In the genomic region with DNA sequence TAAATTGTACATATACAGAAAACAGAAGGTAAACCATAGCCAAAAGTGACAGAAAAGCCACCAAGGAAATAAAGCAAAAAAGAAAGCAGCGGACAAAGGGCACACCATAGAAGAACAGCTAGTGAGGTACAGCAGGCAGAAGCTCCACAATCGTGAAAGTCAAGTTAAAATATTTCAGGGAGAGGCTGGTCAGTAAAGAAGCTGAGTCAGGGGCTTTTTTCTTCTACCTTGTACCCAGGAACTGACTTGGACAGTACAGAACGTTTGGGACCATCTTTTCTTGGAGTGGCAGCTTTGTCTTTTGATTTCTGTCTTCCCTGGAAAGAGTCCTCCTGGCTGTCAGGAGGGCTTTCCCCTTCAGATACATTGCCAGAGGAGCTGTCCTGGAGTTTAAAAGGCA, we compare ENCODE assay signal across 2 cellular contexts.
TF ChIP-seq lines count a peak whose summit lies in the region.

No MANE protein-coding gene starts in this region.

TF ChIP-seq in GM12878, 131 proteins besides CTCF, POLR2A, EP300 and RAD21:
- TF ChIP-seq TAF1 (IDR thresholded peaks at IDR 0.05; ENCODE audit: borderline replicate concordance, low read depth, low read length) (no peak), NR2C1 (IDR thresholded peaks at IDR 0.05) (no peak), YY1 (IDR thresholded peaks at IDR 0.05; ENCODE audit: low read depth, low read length) (no peak), KLF5 (IDR thresholded peaks at IDR 0.05; ENCODE audit: partially characterized antibody) (no peak), ZBED1 (IDR thresholded peaks at IDR 0.05; ENCODE audit: borderline replicate concordance) (no peak), ZSCAN29 (IDR thresholded peaks at IDR 0.05) (no peak), TCF3 (IDR thresholded peaks at IDR 0.05; ENCODE audit: borderline replicate concordance, insufficient read depth, low read depth, low read length) (no peak), MYC (IDR thresholded peaks at IDR 0.05; ENCODE audit: insufficient read depth, insufficient read length, insufficient replicate concordance, low read length, severe bottlenecking) (no peak), FOS (IDR thresholded peaks at IDR 0.05; ENCODE audit: borderline replicate concordance, extremely low read depth, insufficient read length) (no peak), HDAC2 (IDR thresholded peaks at IDR 0.05) (no peak), POLR2AphosphoS2 (IDR thresholded peaks at IDR 0.05; ENCODE audit: low read depth, low read length) (no peak), CBX5 (IDR thresholded peaks at IDR 0.05; ENCODE audit: low read depth) (no peak), BCL11A (IDR thresholded peaks at IDR 0.05; ENCODE audit: low read depth, low read length) (no peak), CBX3 (IDR thresholded peaks at IDR 0.05; ENCODE audit: borderline replicate concordance, low read depth) (no peak)
- TF ChIP-seq, protein P1, sequence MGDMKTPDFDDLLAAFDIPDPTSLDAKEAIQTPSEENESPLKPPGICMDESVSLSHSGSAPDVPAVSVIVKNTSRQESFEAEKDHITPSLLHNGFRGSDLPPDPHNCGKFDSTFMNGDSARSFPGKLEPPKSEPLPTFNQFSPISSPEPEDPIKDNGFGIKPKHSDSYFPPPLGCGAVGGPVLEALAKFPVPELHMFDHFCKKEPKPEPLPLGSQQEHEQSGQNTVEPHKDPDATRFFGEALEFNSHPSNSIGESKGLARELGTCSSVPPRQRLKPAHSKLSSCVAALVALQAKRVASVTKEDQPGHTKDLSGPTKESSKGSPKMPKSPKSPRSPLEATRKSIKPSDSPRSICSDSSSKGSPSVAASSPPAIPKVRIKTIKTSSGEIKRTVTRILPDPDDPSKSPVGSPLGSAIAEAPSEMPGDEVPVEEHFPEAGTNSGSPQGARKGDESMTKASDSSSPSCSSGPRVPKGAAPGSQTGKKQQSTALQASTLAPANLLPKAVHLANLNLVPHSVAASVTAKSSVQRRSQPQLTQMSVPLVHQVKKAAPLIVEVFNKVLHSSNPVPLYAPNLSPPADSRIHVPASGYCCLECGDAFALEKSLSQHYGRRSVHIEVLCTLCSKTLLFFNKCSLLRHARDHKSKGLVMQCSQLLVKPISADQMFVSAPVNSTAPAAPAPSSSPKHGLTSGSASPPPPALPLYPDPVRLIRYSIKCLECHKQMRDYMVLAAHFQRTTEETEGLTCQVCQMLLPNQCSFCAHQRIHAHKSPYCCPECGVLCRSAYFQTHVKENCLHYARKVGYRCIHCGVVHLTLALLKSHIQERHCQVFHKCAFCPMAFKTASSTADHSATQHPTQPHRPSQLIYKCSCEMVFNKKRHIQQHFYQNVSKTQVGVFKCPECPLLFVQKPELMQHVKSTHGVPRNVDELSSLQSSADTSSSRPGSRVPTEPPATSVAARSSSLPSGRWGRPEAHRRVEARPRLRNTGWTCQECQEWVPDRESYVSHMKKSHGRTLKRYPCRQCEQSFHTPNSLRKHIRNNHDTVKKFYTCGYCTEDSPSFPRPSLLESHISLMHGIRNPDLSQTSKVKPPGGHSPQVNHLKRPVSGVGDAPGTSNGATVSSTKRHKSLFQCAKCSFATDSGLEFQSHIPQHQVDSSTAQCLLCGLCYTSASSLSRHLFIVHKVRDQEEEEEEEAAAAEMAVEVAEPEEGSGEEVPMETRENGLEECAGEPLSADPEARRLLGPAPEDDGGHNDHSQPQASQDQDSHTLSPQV (IDR thresholded peaks at IDR 0.05) = no peak
- TF ChIP-seq, protein P2, sequence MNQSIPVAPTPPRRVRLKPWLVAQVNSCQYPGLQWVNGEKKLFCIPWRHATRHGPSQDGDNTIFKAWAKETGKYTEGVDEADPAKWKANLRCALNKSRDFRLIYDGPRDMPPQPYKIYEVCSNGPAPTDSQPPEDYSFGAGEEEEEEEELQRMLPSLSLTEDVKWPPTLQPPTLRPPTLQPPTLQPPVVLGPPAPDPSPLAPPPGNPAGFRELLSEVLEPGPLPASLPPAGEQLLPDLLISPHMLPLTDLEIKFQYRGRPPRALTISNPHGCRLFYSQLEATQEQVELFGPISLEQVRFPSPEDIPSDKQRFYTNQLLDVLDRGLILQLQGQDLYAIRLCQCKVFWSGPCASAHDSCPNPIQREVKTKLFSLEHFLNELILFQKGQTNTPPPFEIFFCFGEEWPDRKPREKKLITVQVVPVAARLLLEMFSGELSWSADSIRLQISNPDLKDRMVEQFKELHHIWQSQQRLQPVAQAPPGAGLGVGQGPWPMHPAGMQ (IDR thresholded peaks at IDR 0.05; ENCODE audit: borderline replicate concordance) = no peak
- TF ChIP-seq, protein P3, sequence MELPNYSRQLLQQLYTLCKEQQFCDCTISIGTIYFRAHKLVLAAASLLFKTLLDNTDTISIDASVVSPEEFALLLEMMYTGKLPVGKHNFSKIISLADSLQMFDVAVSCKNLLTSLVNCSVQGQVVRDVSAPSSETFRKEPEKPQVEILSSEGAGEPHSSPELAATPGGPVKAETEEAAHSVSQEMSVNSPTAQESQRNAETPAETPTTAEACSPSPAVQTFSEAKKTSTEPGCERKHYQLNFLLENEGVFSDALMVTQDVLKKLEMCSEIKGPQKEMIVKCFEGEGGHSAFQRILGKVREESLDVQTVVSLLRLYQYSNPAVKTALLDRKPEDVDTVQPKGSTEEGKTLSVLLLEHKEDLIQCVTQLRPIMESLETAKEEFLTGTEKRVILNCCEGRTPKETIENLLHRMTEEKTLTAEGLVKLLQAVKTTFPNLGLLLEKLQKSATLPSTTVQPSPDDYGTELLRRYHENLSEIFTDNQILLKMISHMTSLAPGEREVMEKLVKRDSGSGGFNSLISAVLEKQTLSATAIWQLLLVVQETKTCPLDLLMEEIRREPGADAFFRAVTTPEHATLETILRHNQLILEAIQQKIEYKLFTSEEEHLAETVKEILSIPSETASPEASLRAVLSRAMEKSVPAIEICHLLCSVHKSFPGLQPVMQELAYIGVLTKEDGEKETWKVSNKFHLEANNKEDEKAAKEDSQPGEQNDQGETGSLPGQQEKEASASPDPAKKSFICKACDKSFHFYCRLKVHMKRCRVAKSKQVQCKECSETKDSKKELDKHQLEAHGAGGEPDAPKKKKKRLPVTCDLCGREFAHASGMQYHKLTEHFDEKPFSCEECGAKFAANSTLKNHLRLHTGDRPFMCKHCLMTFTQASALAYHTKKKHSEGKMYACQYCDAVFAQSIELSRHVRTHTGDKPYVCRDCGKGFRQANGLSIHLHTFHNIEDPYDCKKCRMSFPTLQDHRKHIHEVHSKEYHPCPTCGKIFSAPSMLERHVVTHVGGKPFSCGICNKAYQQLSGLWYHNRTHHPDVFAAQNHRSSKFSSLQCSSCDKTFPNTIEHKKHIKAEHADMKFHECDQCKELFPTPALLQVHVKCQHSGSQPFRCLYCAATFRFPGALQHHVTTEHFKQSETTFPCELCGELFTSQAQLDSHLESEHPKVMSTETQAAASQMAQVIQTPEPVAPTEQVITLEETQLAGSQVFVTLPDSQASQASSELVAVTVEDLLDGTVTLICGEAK (IDR thresholded peaks at IDR 0.05; ENCODE audit: borderline replicate concordance) = no peak

TF ChIP-seq in GM12891, 5 proteins besides CTCF, POLR2A, EP300 and RAD21:
- TF ChIP-seq POLR2AphosphoS5 (IDR thresholded peaks at IDR 0.05; ENCODE audit: low read depth, low read length) (no peak), SPI1 (IDR thresholded peaks at IDR 0.05; ENCODE audit: low read depth, low read length) (no peak), TAF1 (IDR thresholded peaks at IDR 0.05; ENCODE audit: low read depth, low read length) (no peak)
